In the genomic region with DNA sequence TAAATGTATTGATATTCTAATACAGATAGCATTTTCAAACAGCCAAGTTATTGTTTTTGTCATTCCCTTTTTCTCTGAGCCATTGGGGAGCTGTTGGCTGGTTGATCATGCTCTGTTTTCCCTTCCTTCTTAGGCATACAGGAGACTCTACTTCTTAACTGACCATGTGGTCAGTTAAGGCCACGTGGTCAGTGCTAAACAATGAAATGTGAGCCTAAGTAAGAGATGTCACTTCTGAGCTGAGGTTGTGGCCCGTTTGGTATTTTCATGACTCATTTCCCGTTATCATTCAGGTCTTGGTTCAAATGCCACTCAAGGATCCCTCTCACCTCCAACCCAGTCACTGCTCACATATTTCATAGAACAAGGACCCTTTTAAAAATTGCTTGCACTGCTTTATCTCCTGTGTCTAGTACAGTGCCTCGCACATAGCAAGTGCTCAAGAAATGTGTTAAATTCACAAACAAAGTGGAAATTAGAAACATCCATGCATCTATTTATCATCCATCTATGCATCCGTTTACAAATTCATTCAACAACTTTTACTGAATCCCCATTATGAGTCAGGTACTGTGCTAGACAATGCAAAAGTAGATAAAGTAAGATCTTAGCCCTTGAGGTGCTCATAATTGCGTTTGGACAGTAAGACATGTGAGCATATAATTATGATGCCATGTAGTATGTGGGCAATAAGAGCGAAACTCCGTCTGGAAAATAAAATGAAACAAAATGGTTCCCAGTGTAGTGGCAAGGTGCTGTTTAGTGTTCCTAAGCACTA, we compare ENCODE assay signal across 10 cellular contexts. TPM values are rescaled to one million over a fixed set of nuclear protein-coding genes. Genes with fewer than 3 reads are reported as not detected.
DNase-seq lines count a peak whose midpoint lies in the region; ATAC-seq and TF ChIP-seq lines count a peak whose summit lies in the region.
"Had no signal": no experiment of that assay in that cellular context is flagged by ENCODE, and none has a peak within 500 bp of the region (broad histone marks: within the 10 kb centered on the region; RNA-seq: fewer than 3 reads in every experiment).

No MANE protein-coding gene starts in this region.

- H3K36me3 ChIP-seq in psoas muscle (ENCODE audit: insufficient read depth in 1 of 2, low read depth in 1 of 2): no peaks in the 10 kb centered on the region
- no peaks in the 10 kb centered on the region for H3K36me3 ChIP-seq in testis (ENCODE audit: low read depth, missing control alignments)
- no peaks in the 10 kb centered on the region for H3K36me3 ChIP-seq in vagina
- H3K36me3 ChIP-seq: heart right ventricle had no signal

- no peak for TF ChIP-seq CTCF in psoas muscle (IDR thresholded peaks at IDR 0.05)
- no peak for TF ChIP-seq CTCF in testis (IDR thresholded peaks at IDR 0.05)
- no peak for TF ChIP-seq CTCF in vagina (IDR thresholded peaks at IDR 0.05)

- TF ChIP-seq POLR2A in testis (IDR thresholded peaks at IDR 0.05) (no peak), vagina (IDR thresholded peaks at IDR 0.05) (no peak)

- H3K27me3 ChIP-seq in psoas muscle (ENCODE audit: insufficient read depth in 3 of 3, low read length in 2 of 3) (no peaks in the 10 kb centered on the region), testis (no peaks in the 10 kb centered on the region), vagina (no peaks in the 10 kb centered on the region)
- H3K27me3 ChIP-seq: heart right ventricle had no signal

- 50 to 64% (median 60%) methylated on average over 8 of the region's 8 CpGs for WGBS in psoas muscle, 3 donors
- WGBS in testis, 2 donors: 64 to 74% methylated on average over 8 of the region's 8 CpGs

- H3K4me1 ChIP-seq in psoas muscle (peaks cover 4% of the 10 kb centered on the region), testis (no peaks in the 10 kb centered on the region), vagina (no peaks in the 10 kb centered on the region)
- H3K4me1 ChIP-seq: heart right ventricle had no signal

- intact Hi-C loops in psoas muscle (cut with DNase I) (no loop called here), testis (cut with DNase I; ENCODE audit: low total_unique reads) (no loop called here), vagina (cut with DNase I) (no loop called here)

- DNase-seq in NCI-H2196 (lab: John Stamatoyannopoulos, UW; ENCODE audit: unreplicated experiment) (peak; percentile 18), NCI-H2196 treated with DMSO at 0.1 percent for 48 hours (lab: John Stamatoyannopoulos, UW; ENCODE audit: unreplicated experiment) (no peak), HK-2 (ENCODE audit: unreplicated experiment) (peak; percentile 57), amniotic epithelial cell (ENCODE audit: low read depth) (peak; percentile 66), psoas muscle (no peak), testis (no peak), vagina (ENCODE audit: extremely low spot score in 2 of 2) (no peak)
- DNase-seq in activated CD4-positive, CD25-positive, alpha-beta regulatory T cell treated with anti-CD3 and anti-CD28 coated beads, Interleukin-2, amount 50 U/mL, for 72 hours: no peak
- DNase-seq: heart right ventricle, NCI-H526 treated with DMSO at 0.1 percent for 48 hours had no signal

- H3K27ac ChIP-seq in psoas muscle (peak overlapping the region; percentile 57), testis (no peak overlapping the region), vagina (no peak overlapping the region)
- H3K27ac ChIP-seq: heart right ventricle had no signal

- ATAC-seq in psoas muscle: peak; percentile 74 to 97 (median 92)

- H3K9me3 ChIP-seq in psoas muscle (no peaks in the 10 kb centered on the region), testis (no peaks in the 10 kb centered on the region), vagina (no peaks in the 10 kb centered on the region)
- H3K9me3 ChIP-seq: heart right ventricle had no signal

- H3K4me3 ChIP-seq in psoas muscle (no peak overlapping the region), testis (no peak overlapping the region), vagina (no peak overlapping the region)
- H3K4me3 ChIP-seq: heart right ventricle had no signal

RNA-seq across cellular contexts. Expression of a gene that starts 50.7 kb away (rescaled TPM):
- total RNA-seq in psoas muscle: 100 to 1,000 TPM in 1 of 4 donors, 10 to 100 TPM in 3; 28.6 to 122 (median 59.2) TPM
- 100 to 1,000 TPM in 1 of 3 donors, 10 to 100 TPM in 2; 30.9 to 137 (median 63.2) TPM for polyA plus RNA-seq in psoas muscle
- total RNA-seq in testis: 10 to 100 TPM; 47.6 to 53.4 TPM
- polyA plus RNA-seq in testis (ENCODE audit: insufficient read depth, low read depth, low replicate concordance): 30.5 TPM
- 26.3 TPM for total RNA-seq in vagina

Comparison
In these comparisons a context has a peak if more than half of its experiments do, and no peak if none do; other contexts are left out.
1. DNase-seq: peak in NCI-H2196 (single experiment), HK-2 (single experiment) and amniotic epithelial cell (single experiment); none in NCI-H2196 treated with DMSO at 0.1 percent for 48 hours (single experiment), psoas muscle (0 of 2), testis (single experiment), activated CD4-positive, CD25-positive, alpha-beta regulatory T cell treated with anti-CD3 and anti-CD28 coated beads, Interleukin-2, amount 50 U/mL, for 72 hours (single experiment) and vagina (0 of 2).